ENCODE assay signal across 2 cellular contexts in the genomic region with DNA sequence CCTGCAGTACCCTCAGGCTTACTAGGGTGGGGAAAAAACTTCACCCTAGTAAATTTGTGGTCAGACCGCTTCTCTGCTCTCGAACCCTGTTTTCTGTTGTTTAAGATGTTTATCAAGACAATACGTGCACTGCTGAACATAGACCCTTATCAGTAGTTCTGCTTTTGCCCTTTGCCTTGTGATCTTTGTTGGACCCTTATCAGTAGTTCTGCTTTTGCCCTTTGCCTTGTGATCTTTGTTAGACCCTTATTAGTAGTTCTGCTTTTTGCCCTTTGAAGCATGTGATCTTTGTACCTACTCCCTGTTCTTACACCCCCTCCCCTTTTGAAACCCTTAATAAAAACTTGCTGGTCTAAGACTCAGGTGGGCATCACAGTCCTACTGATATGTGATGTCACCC.
TF ChIP-seq lines count a peak whose summit lies in the region.
"Not testable (repeated sequence)": the region's sequence is repeated elsewhere in the genome, so short reads cannot be mapped to it uniquely, and the experiment has no call there.

No MANE protein-coding gene starts in this region.

TF ChIP-seq in HEK293, 187 proteins besides CTCF, POLR2A, EP300 and RAD21:
- TF ChIP-seq ZNF133 (tag by site-specific recombination; IDR thresholded peaks at IDR 0.05), result peak; percentile 79
- peak; percentile 42; the same call in 1 of the 2 replicates for TF ChIP-seq ZNF10 (tag by site-specific recombination; IDR thresholded peaks at IDR 0.05)

TF ChIP-seq in HepG2, 621 proteins besides CTCF, POLR2A, EP300 and RAD21:
- TF ChIP-seq NR2C2 (CRISPR knock-in tag; IDR thresholded peaks at IDR 0.05; ENCODE audit: borderline replicate concordance), result 0 out of 2 replicates have a peak, but pooled peaks have one; percentile 36
- peak; percentile 30; the same call in 1 of the 2 replicates for TF ChIP-seq ARID5B (CRISPR knock-in tag; IDR thresholded peaks at IDR 0.05)
- peak; percentile 51; the same call in 1 of the 2 replicates for TF ChIP-seq PAXIP1 (CRISPR knock-in tag; conservative IDR thresholded peaks at IDR 0.05)
- peak; percentile 71 for TF ChIP-seq HNF4A (CRISPR knock-in tag; IDR thresholded peaks at IDR 0.05)
- TF ChIP-seq GATAD2A (CRISPR knock-in tag; IDR thresholded peaks at IDR 0.05), result 0 out of 2 replicates have a peak, but pooled peaks have one; percentile 11
- 0 out of 4 replicates have a peak, but pooled peaks of 1 of the 2 experiments have one; percentile 47 for TF ChIP-seq NR2F1 (CRISPR knock-in tag; IDR thresholded peaks at IDR 0.05)
- 0 out of 2 replicates have a peak, but pooled peaks have one; percentile 31 for TF ChIP-seq TRIM24 (CRISPR knock-in tag; IDR thresholded peaks at IDR 0.05)
- 0 out of 2 replicates have a peak, but pooled peaks have one; percentile 20 for TF ChIP-seq SOX5 (CRISPR knock-in tag; IDR thresholded peaks at IDR 0.05; ENCODE audit: borderline replicate concordance)
- not testable (repeated sequence) for TF ChIP-seq SOX6 (IDR thresholded peaks at IDR 0.05)
- peak; percentile 51; the same call in 1 of the 2 replicates for TF ChIP-seq SOX6 (CRISPR knock-in tag; IDR thresholded peaks at IDR 0.05)
